Comparison of ENCODE assay signal across 42 cellular contexts in genomic region chr5:170059221-170059620, GRCh38. TPM values are rescaled to one million over a fixed set of nuclear protein-coding genes. Genes with fewer than 3 reads are reported as not detected.
"Had no signal": no experiment of that assay in that cellular context is flagged by ENCODE, and none has a peak within 500 bp of the region (broad histone marks: within the 10 kb centered on the region; RNA-seq: fewer than 3 reads in every experiment).

No MANE protein-coding gene starts in this region.

- H3K36me3 ChIP-seq: adrenal gland, ascending aorta, brain microvascular endothelial cell, breast epithelium, cardiac muscle cell had no signal

- H3K27ac ChIP-seq: adrenal gland, ascending aorta, body of pancreas, brain microvascular endothelial cell, breast epithelium, cardiac muscle cell had no signal

- H3K9me3 Mint-ChIP-seq: activated naive CD4-positive, alpha-beta T cell treated with anti-CD3 and anti-CD28 coated beads, Interleukin-2, amount 50 U/mL, for 24 hours; activated T-helper 17 cell treated with anti-CD3 and anti-CD28 coated beads, Interleukin-2, amount 50 U/mL, for 72 hours; central memory CD8-positive, alpha-beta T cell had no signal

- H3K4me1 Mint-ChIP-seq: activated naive CD4-positive, alpha-beta T cell treated with anti-CD3 and anti-CD28 coated beads, Interleukin-2, amount 10 ng/mL, durations not matched to agents 7 days and 5 days; activated naive CD4-positive, alpha-beta T cell treated with anti-CD3 and anti-CD28 coated beads, Interleukin-2, amount 50 U/mL, for 24 hours; activated naive CD8-positive, alpha-beta T cell treated with anti-CD3 and anti-CD28 coated beads for 36 hours; activated naive CD8-positive, alpha-beta T cell treated with anti-CD3 and anti-CD28 coated beads, Interleukin-2, amount 50 U/mL, for 24 hours; activated T-helper 17 cell treated with anti-CD3 and anti-CD28 coated beads, Interleukin-2, amount 50 U/mL, for 72 hours; brain; central memory CD8-positive, alpha-beta T cell had no signal

- H3K27ac Mint-ChIP-seq: activated naive CD4-positive, alpha-beta T cell treated with anti-CD3 and anti-CD28 coated beads for 36 hours; activated naive CD4-positive, alpha-beta T cell treated with anti-CD3 and anti-CD28 coated beads, Interleukin-2, amount 10 ng/mL, durations not matched to agents 7 days and 5 days; activated naive CD4-positive, alpha-beta T cell treated with anti-CD3 and anti-CD28 coated beads, Interleukin-2, amount 50 U/mL, for 24 hours; activated naive CD4-positive, alpha-beta T cell treated with anti-CD3 and anti-CD28 coated beads, Interleukin-2, amount 50 U/mL, for 72 hours; activated naive CD8-positive, alpha-beta T cell; activated naive CD8-positive, alpha-beta T cell treated with anti-CD3 and anti-CD28 coated beads for 36 hours; activated naive CD8-positive, alpha-beta T cell treated with anti-CD3 and anti-CD28 coated beads, Interleukin-2, amount 10 ng/mL, durations not matched to agents 7 days and 5 days; activated naive CD8-positive, alpha-beta T cell treated with anti-CD3 and anti-CD28 coated beads, Interleukin-2, amount 50 U/mL, for 24 hours; activated T-cell treated with anti-CD3 and anti-CD28 coated beads, Interleukin-2, amount 50 U/mL, for 24 hours; activated T-cell treated with anti-CD3 and anti-CD28 coated beads, Interleukin-2, amount 50 U/mL, for 72 hours; activated T-helper 1 cell treated with anti-CD3 and anti-CD28 coated beads, Interleukin-12 subunit alpha, Interleukin-12 subunit beta, Interleukin-2, Interleukin-4 antibody, amounts not matched to agents 30 ng/mL and 10 ng/mL and 1 ng/mL, durations not matched to agents 14 hours and 24 hours and 36 hours; activated T-helper 17 cell treated with anti-CD3 and anti-CD28 coated beads, Interleukin-2, amount 50 U/mL, for 72 hours; activated T-helper 2 cell treated with anti-CD3 and anti-CD28 coated beads, Interferon-gamma antibody, Interleukin-2, Interleukin-4, amounts not matched to agents 10 μg/mL and 5 μg/mL and 100 μg/mL, durations not matched to agents 14 hours and 24 hours and 36 hours; brain had no signal

- H3K9me3 ChIP-seq: adrenal gland, ascending aorta, body of pancreas, breast epithelium had no signal

- DNase-seq: activated effector memory CD4-positive, alpha-beta T cell treated with anti-CD3 and anti-CD28 coated beads, Interleukin-2, amount 50 U/mL, for 16 hours; activated effector memory CD4-positive, alpha-beta T cell treated with Interleukin-2 at 50 U/mL for 16 hours; activated gamma-delta T cell; activated gamma-delta T cell treated with Interleukin-2 at 50 U/mL for 16 hours; activated naive CD4-positive, alpha-beta T cell; activated naive CD4-positive, alpha-beta T cell treated with anti-CD3 and anti-CD28 coated beads for 36 hours; activated naive CD4-positive, alpha-beta T cell treated with anti-CD3 and anti-CD28 coated beads, Interleukin-2, amount 10 ng/mL, durations not matched to agents 7 days and 5 days; activated naive CD4-positive, alpha-beta T cell treated with anti-CD3 and anti-CD28 coated beads, Interleukin-2, amount 50 U/mL, for 16 hours; activated naive CD4-positive, alpha-beta T cell treated with Interleukin-2 at 50 U/mL for 16 hours; activated naive CD8-positive, alpha-beta T cell treated with anti-CD3 and anti-CD28 coated beads for 36 hours; activated naive CD8-positive, alpha-beta T cell treated with anti-CD3 and anti-CD28 coated beads, Interleukin-2, amount 10 ng/mL, durations not matched to agents 7 days and 5 days; activated naive CD8-positive, alpha-beta T cell treated with anti-CD3 and anti-CD28 coated beads, Interleukin-2, amount 50 U/mL, for 24 hours; activated T-cell treated with anti-CD3 and anti-CD28 coated beads, Interleukin-2, amount 50 U/mL, for 1 hour; activated T-cell treated with anti-CD3 and anti-CD28 coated beads, Interleukin-2, amount 50 U/mL, for 24 hours; activated T-cell treated with anti-CD3 and anti-CD28 coated beads, Interleukin-2, amount 50 U/mL, for 4 hours; activated T-cell treated with anti-CD3 and anti-CD28 coated beads, Interleukin-2, amount 50 U/mL, for 48 hours; activated T-cell treated with anti-CD3 and anti-CD28 coated beads, Interleukin-2, amount 50 U/mL, for 72 hours; amniotic stem cell; amygdala; aorta; body of pancreas; brain microvascular endothelial cell; caudate nucleus; central memory CD4-positive, alpha-beta T cell; cerebellar nuclear complex had no signal

- H3K27me3 ChIP-seq: adrenal gland, ascending aorta, body of pancreas, brain microvascular endothelial cell, breast epithelium, cardiac muscle cell had no signal

- H3K4me3 ChIP-seq: adrenal gland, ascending aorta, body of pancreas, breast epithelium, cardiac muscle cell had no signal

- ATAC-seq: activated naive CD4-positive, alpha-beta T cell treated with anti-CD3 and anti-CD28 coated beads, Interleukin-2, amount 50 U/mL, for 72 hours; activated naive CD8-positive, alpha-beta T cell treated with anti-CD3 and anti-CD28 coated beads, Interleukin-2, amount 50 U/mL, for 24 hours; activated T-cell treated with anti-CD3 and anti-CD28 coated beads, Interleukin-2, amount 50 U/mL, for 4 hours; activated T-cell treated with anti-CD3 and anti-CD28 coated beads, Interleukin-2, amount 50 U/mL, for 72 hours; activated T-helper 17 cell treated with anti-CD3 and anti-CD28 coated beads, Interleukin-2, amount 50 U/mL, for 72 hours; body of pancreas had no signal

- H3K36me3 Mint-ChIP-seq: brain had no signal

- H3K4me1 ChIP-seq: adrenal gland, ascending aorta, body of pancreas, breast epithelium had no signal

- FAIRE-seq: astrocyte, bronchial epithelial cell had no signal

- H3K4me3 Mint-ChIP-seq: activated naive CD4-positive, alpha-beta T cell treated with anti-CD3 and anti-CD28 coated beads for 36 hours; activated naive CD4-positive, alpha-beta T cell treated with anti-CD3 and anti-CD28 coated beads, Interleukin-2, amount 10 ng/mL, durations not matched to agents 7 days and 5 days; activated naive CD4-positive, alpha-beta T cell treated with anti-CD3 and anti-CD28 coated beads, Interleukin-2, amount 50 U/mL, for 24 hours; activated naive CD8-positive, alpha-beta T cell; activated naive CD8-positive, alpha-beta T cell treated with anti-CD3 and anti-CD28 coated beads for 36 hours; activated naive CD8-positive, alpha-beta T cell treated with anti-CD3 and anti-CD28 coated beads, Interleukin-2, amount 10 ng/mL, durations not matched to agents 7 days and 5 days; activated naive CD8-positive, alpha-beta T cell treated with anti-CD3 and anti-CD28 coated beads, Interleukin-2, amount 50 U/mL, for 24 hours; activated T-cell treated with anti-CD3 and anti-CD28 coated beads, Interleukin-2, amount 50 U/mL, for 24 hours; activated T-cell treated with anti-CD3 and anti-CD28 coated beads, Interleukin-2, amount 50 U/mL, for 4 hours; activated T-cell treated with anti-CD3 and anti-CD28 coated beads, Interleukin-2, amount 50 U/mL, for 72 hours; activated T-helper 1 cell treated with anti-CD3 and anti-CD28 coated beads, Interleukin-12 subunit alpha, Interleukin-12 subunit beta, Interleukin-2, Interleukin-4 antibody, amounts not matched to agents 30 ng/mL and 10 ng/mL and 1 ng/mL, durations not matched to agents 14 hours and 24 hours and 36 hours; activated T-helper 17 cell treated with anti-CD3 and anti-CD28 coated beads, Interleukin-2, amount 50 U/mL, for 72 hours; brain; central memory CD8-positive, alpha-beta T cell had no signal

- H3K27me3 Mint-ChIP-seq: activated naive CD4-positive, alpha-beta T cell treated with anti-CD3 and anti-CD28 coated beads, Interleukin-2, amount 10 ng/mL, durations not matched to agents 7 days and 5 days; activated naive CD4-positive, alpha-beta T cell treated with anti-CD3 and anti-CD28 coated beads, Interleukin-2, amount 50 U/mL, for 24 hours; activated naive CD8-positive, alpha-beta T cell; activated naive CD8-positive, alpha-beta T cell treated with anti-CD3 and anti-CD28 coated beads for 36 hours; activated naive CD8-positive, alpha-beta T cell treated with anti-CD3 and anti-CD28 coated beads, Interleukin-2, amount 10 ng/mL, durations not matched to agents 7 days and 5 days; activated naive CD8-positive, alpha-beta T cell treated with anti-CD3 and anti-CD28 coated beads, Interleukin-2, amount 50 U/mL, for 24 hours; activated T-cell treated with anti-CD3 and anti-CD28 coated beads, Interleukin-2, amount 50 U/mL, for 24 hours; activated T-helper 17 cell treated with anti-CD3 and anti-CD28 coated beads, Interleukin-2, amount 50 U/mL, for 72 hours; central memory CD8-positive, alpha-beta T cell had no signal

RNA-seq across cellular contexts. Expression of gene FOXI1, which starts 46.5 kb away (rescaled TPM):
- total RNA-seq: activated naive CD4-positive, alpha-beta T cell treated with anti-CD3 and anti-CD28 coated beads for 36 hours; activated naive CD4-positive, alpha-beta T cell treated with anti-CD3 and anti-CD28 coated beads, Interleukin-2, amount 50 U/mL, for 72 hours; activated naive CD8-positive, alpha-beta T cell treated with anti-CD3 and anti-CD28 coated beads for 36 hours; activated naive CD8-positive, alpha-beta T cell treated with anti-CD3 and anti-CD28 coated beads, Interleukin-2, amount 10 ng/mL, durations not matched to agents 7 days and 5 days; activated T-cell treated with anti-CD3 and anti-CD28 coated beads, Interleukin-2, amount 50 U/mL, for 4 hours; activated T-cell treated with anti-CD3 and anti-CD28 coated beads, Interleukin-2, amount 50 U/mL, for 72 hours; activated T-helper 1 cell treated with anti-CD3 and anti-CD28 coated beads, Interleukin-12 subunit alpha, Interleukin-12 subunit beta, Interleukin-2, Interleukin-4 antibody, amounts not matched to agents 30 ng/mL and 10 ng/mL and 1 ng/mL, durations not matched to agents 14 hours and 24 hours and 36 hours; activated T-helper 17 cell treated with anti-CD3 and anti-CD28 coated beads, Interleukin-2, amount 50 U/mL, for 72 hours; activated T-helper 2 cell treated with anti-CD3 and anti-CD28 coated beads, Interferon-gamma antibody, Interleukin-2, Interleukin-4, amounts not matched to agents 10 μg/mL and 5 μg/mL and 100 μg/mL, durations not matched to agents 14 hours and 24 hours and 36 hours; adrenal gland; aorta; ascending aorta; astrocyte; body of pancreas; bronchial epithelial cell; cardiac muscle cell; cardiac septum; cerebellum; chondrocyte had no signal
- polyA plus RNA-seq: adrenal gland, aorta, cardiac muscle cell had no signal
